ENCODE assay signal across 14 cellular contexts in the genomic region with DNA sequence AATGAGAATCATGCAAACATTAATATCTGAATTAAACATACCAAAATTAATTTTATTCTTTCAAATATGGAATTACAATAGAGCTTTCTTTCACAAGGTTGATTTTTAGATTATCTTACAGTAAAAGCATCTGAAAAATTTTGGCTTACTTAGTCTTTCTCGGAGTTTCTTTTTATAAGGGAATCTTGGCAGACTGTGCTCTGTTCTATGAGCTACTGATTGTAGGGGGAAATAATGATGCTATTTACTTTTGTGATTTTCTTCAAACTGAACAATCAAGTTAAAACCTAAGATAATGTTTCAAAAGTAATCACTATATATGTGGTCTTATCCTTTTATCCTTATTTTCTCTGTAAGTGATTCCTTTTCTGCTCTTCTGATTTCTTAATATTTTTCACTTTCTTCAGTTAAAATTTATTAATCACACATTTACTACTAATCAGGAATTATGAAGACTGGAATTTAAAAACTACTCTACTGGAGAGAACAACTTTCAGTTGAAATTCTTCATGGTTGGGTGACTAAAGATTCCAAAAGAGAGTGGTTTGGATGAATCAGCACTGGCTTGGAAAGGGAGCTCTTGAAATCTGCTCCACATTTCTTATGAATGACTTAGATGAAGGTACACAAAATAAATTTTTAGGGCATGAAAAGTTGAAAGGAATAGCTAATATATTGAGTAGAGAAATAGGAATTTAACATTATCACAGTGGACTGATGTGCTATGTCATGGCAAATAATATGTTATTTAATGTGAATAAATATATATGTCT.
DNase-seq lines count a peak whose midpoint lies in the region; ATAC-seq and TF ChIP-seq lines count a peak whose summit lies in the region.
"Had no signal": no experiment of that assay in that cellular context is flagged by ENCODE, and none has a peak within 500 bp of the region (broad histone marks: within the 10 kb centered on the region; RNA-seq: fewer than 3 reads in every experiment).

No MANE protein-coding gene starts in this region.

- TF ChIP-seq CTCF in AG04449 (IDR thresholded peaks at IDR 0.05; ENCODE audit: insufficient read depth, low read length, missing control alignments) (no peak), cardiac fibroblast (IDR thresholded peaks at IDR 0.05; ENCODE audit: low read depth, low read length) (no peak), lung (IDR thresholded peaks at IDR 0.05; ENCODE audit: control extremely low read depth, extremely low read depth) (no peak), spleen (IDR thresholded peaks at IDR 0.05 in 8 of 11, conservative IDR thresholded peaks at IDR 0.05 in 3 of 11) (no peak), uterus (IDR thresholded peaks at IDR 0.05) (no peak)

- H3K4me1 ChIP-seq in lung (ENCODE audit: control insufficient read depth in 2 of 2, insufficient read depth in 2 of 2, low read length in 2 of 2) (no peaks in the 10 kb centered on the region), spleen (no peaks in the 10 kb centered on the region), uterus (no peaks in the 10 kb centered on the region)
- H3K4me1 ChIP-seq: vagina had no signal

- H3K9me3 ChIP-seq in lung (ENCODE audit: control insufficient read depth in 2 of 2, insufficient read depth in 1 of 2, low read length in 1 of 2) (no peaks in the 10 kb centered on the region), spleen (no peaks in the 10 kb centered on the region), uterus (no peaks in the 10 kb centered on the region)
- H3K9me3 ChIP-seq: vagina had no signal

- DNase-seq in AG04449 (ENCODE audit: low read depth, low spot score) (peak; percentile 41), LHCN-M2 (ENCODE audit: low read depth) (peak; percentile 86), cardiac fibroblast (ENCODE audit: low read depth in 2 of 2) (peak; percentile 26 to 65), lung (ENCODE audit: low spot score) (no peak), spleen (no peak), uterus (no peak), COLO829 (ENCODE audit: low spot score) (no peak)
- DNase-seq: activated CD4-positive, alpha-beta T cell treated with anti-CD3 and anti-CD28 coated beads, Interleukin-2, amount 50 U/mL, for 4 hours; activated effector memory CD4-positive, alpha-beta T cell treated with Interleukin-2 at 50 U/mL for 16 hours; central memory CD4-positive, alpha-beta T cell; NCI-H2029; occipital lobe had no signal

- no peaks in the 10 kb centered on the region for H3K36me3 ChIP-seq in lung (ENCODE audit: control insufficient read depth in 2 of 2, insufficient read depth in 2 of 2, low read length in 2 of 2)
- H3K36me3 ChIP-seq in spleen: no peaks in the 10 kb centered on the region
- no peaks in the 10 kb centered on the region for H3K36me3 ChIP-seq in uterus
- H3K36me3 ChIP-seq: vagina had no signal

- intact Hi-C loops in spleen (cut with DNase I; ENCODE audit: low total_unique reads) (no loop called here), uterus (cut with DNase I; ENCODE audit: low total_unique reads) (no loop called here)

- WGBS in lung, 2 donors: 59 to 69% methylated on average over 1 of the region's 1 CpG
- 75 to 87% (median 81%) methylated on average over 1 of the region's 1 CpG for WGBS in spleen, 5 donors

- peak; percentile 34 for ATAC-seq in lung (ENCODE audit: insufficient read depth, low FRiP score)
- ATAC-seq in HG02623 (IDR thresholded peaks at IDR 0.05; ENCODE audit: unreplicated experiment): no peak

- CTCF ChIA-PET in AG04449 (lab: Yijun Ruan, JAX): interaction anchor here (0.9 to 1.0 kb wide), 2 partner anchors 562 kb away, joined by 3 to 4 read pairs; no protein-coding TSS in a partner anchor

- TF ChIP-seq POLR2A in spleen (IDR thresholded peaks at IDR 0.05) (no peak), uterus (IDR thresholded peaks at IDR 0.05) (no peak)

- H3K27ac ChIP-seq in lung (ENCODE audit: low read depth in 1 of 2, low read length in 1 of 2) (no peak overlapping the region), spleen (no peak overlapping the region), uterus (no peak overlapping the region)
- H3K27ac ChIP-seq: vagina had no signal

- no peak overlapping the region for H3K4me3 ChIP-seq in AG04449 (ENCODE audit: low read depth, low read length)
- no peak overlapping the region for H3K4me3 ChIP-seq in cardiac fibroblast (replicated peaks in 1 of 2; ENCODE audit: low read depth in 2 of 2, low read length in 2 of 2)
- no peak overlapping the region for H3K4me3 ChIP-seq in lung
- H3K4me3 ChIP-seq in spleen: no peak overlapping the region
- no peak overlapping the region for H3K4me3 ChIP-seq in uterus
- H3K4me3 ChIP-seq: vagina had no signal

- H3K27me3 ChIP-seq in lung (ENCODE audit: control insufficient read depth, insufficient read depth) (no peaks in the 10 kb centered on the region), spleen (replicated peaks in 1 of 7) (no peaks in the 10 kb centered on the region), uterus (no peaks in the 10 kb centered on the region)
- H3K27me3 ChIP-seq: vagina had no signal

- POLR2A ChIA-PET in AG04449 (lab: Yijun Ruan, JAX): no interaction called here

Comparison
In these comparisons a context has a peak if more than half of its experiments do, and no peak if none do; other contexts are left out.
1. DNase-seq: peak in AG04449 (single experiment), LHCN-M2 (single experiment) and cardiac fibroblast (2 of 2); none in lung (single experiment), spleen (single experiment), uterus (0 of 2) and COLO829 (single experiment).